In genomic region chr6:18302561-18303439, GRCh38 we compare ENCODE assay signal across 11 cellular contexts. TPM values are rescaled to one million over a fixed set of nuclear protein-coding genes. Genes with fewer than 3 reads are reported as not detected.
DNase-seq lines count a peak whose midpoint lies in the region; ATAC-seq and TF ChIP-seq lines count a peak whose summit lies in the region.
"Had no signal": no experiment of that assay in that cellular context is flagged by ENCODE, and none has a peak within 500 bp of the region (broad histone marks: within the 10 kb centered on the region; RNA-seq: fewer than 3 reads in every experiment).

No MANE protein-coding gene starts in this region.

- peak; percentile 51 for DNase-seq in NCI-H82 (lab: John Stamatoyannopoulos, UW)
- DNase-seq in NCI-H82 treated with DMSO at 0.1 percent for 48 hours (lab: John Stamatoyannopoulos, UW; ENCODE audit: unreplicated experiment) = no peak
- peak; percentile 28 for DNase-seq in HT-29 (ENCODE audit: low spot score)
- DNase-seq in astrocyte of the spinal cord (ENCODE audit: low read depth, low spot score) = peak; percentile 29
- DNase-seq in myocyte (ENCODE audit: low read depth) = peak; percentile 21
- no peak for DNase-seq in endothelial cell (ENCODE audit: low spot score)
- no peak for DNase-seq in COR-L47 (lab: John Stamatoyannopoulos, UW)
- DNase-seq: GOT3, ovary had no signal

- TF ChIP-seq CTCF in astrocyte of the spinal cord (IDR thresholded peaks at IDR 0.05; ENCODE audit: low read depth, low read length) (peak; percentile 22), endothelial cell (IDR thresholded peaks at IDR 0.05; ENCODE audit: unreplicated experiment) (no peak)

- no peaks in the 10 kb centered on the region for H3K36me3 Mint-ChIP-seq in stimulated activated memory B cell treated with anti-CD40 and anti-IgM and Interleukin-4, amounts not matched to agents 10 μg/mL and 1 μg/mL and 100 μg/mL, for 72 hours
- H3K36me3 Mint-ChIP-seq in endothelial cell (ENCODE audit: low read depth, unreplicated experiment) = no peaks in the 10 kb centered on the region

- no peak overlapping the region for H3K4me3 Mint-ChIP-seq in stimulated activated memory B cell treated with anti-CD40 and anti-IgM and Interleukin-4, amounts not matched to agents 10 μg/mL and 1 μg/mL and 100 μg/mL, for 72 hours
- no peak overlapping the region for H3K4me3 Mint-ChIP-seq in endothelial cell (ENCODE audit: unreplicated experiment)
- H3K4me3 Mint-ChIP-seq: activated T-helper 1 cell treated with anti-CD3 and anti-CD28 coated beads, Interleukin-12 subunit alpha, Interleukin-12 subunit beta, Interleukin-2, Interleukin-4 antibody, amounts not matched to agents 30 ng/mL and 10 ng/mL and 1 ng/mL, durations not matched to agents 14 hours and 24 hours and 36 hours had no signal

- H3K4me3 ChIP-seq in astrocyte of the spinal cord (ENCODE audit: low read depth, low read length) = no peak overlapping the region
- H3K4me3 ChIP-seq: ovary had no signal

- no peak for ATAC-seq in stimulated activated memory B cell treated with anti-CD40 and anti-IgM and Interleukin-4, amounts not matched to agents 10 μg/mL and 1 μg/mL and 100 μg/mL, for 72 hours

- H3K27ac Mint-ChIP-seq in stimulated activated memory B cell treated with anti-CD40 and anti-IgM and Interleukin-4, amounts not matched to agents 10 μg/mL and 1 μg/mL and 100 μg/mL, for 72 hours = no peak overlapping the region
- H3K27ac Mint-ChIP-seq in endothelial cell (ENCODE audit: unreplicated experiment) = no peak overlapping the region
- H3K27ac Mint-ChIP-seq: activated T-helper 1 cell treated with anti-CD3 and anti-CD28 coated beads, Interleukin-12 subunit alpha, Interleukin-12 subunit beta, Interleukin-2, Interleukin-4 antibody, amounts not matched to agents 30 ng/mL and 10 ng/mL and 1 ng/mL, durations not matched to agents 14 hours and 24 hours and 36 hours had no signal

- no peaks in the 10 kb centered on the region for H3K4me1 Mint-ChIP-seq in stimulated activated memory B cell treated with anti-CD40 and anti-IgM and Interleukin-4, amounts not matched to agents 10 μg/mL and 1 μg/mL and 100 μg/mL, for 72 hours
- H3K4me1 Mint-ChIP-seq in endothelial cell (ENCODE audit: unreplicated experiment) = no peaks in the 10 kb centered on the region

- no peaks in the 10 kb centered on the region for H3K27me3 Mint-ChIP-seq in stimulated activated memory B cell treated with anti-CD40 and anti-IgM and Interleukin-4, amounts not matched to agents 10 μg/mL and 1 μg/mL and 100 μg/mL, for 72 hours
- H3K27me3 Mint-ChIP-seq in endothelial cell (ENCODE audit: unreplicated experiment) = peaks cover 1% of the 10 kb centered on the region

- in situ Hi-C loops in astrocyte of the spinal cord (cut with HindIII; ENCODE audit: low sequenced_read_pairs) = no loop called here

- H3K9me3 Mint-ChIP-seq in stimulated activated memory B cell treated with anti-CD40 and anti-IgM and Interleukin-4, amounts not matched to agents 10 μg/mL and 1 μg/mL and 100 μg/mL, for 72 hours = no peaks in the 10 kb centered on the region
- no peaks in the 10 kb centered on the region for H3K9me3 Mint-ChIP-seq in endothelial cell (ENCODE audit: unreplicated experiment)
- H3K9me3 Mint-ChIP-seq: activated T-helper 1 cell treated with anti-CD3 and anti-CD28 coated beads, Interleukin-12 subunit alpha, Interleukin-12 subunit beta, Interleukin-2, Interleukin-4 antibody, amounts not matched to agents 30 ng/mL and 10 ng/mL and 1 ng/mL, durations not matched to agents 14 hours and 24 hours and 36 hours had no signal

RNA-seq across cellular contexts. Expression of gene DEK, which starts 38.5 kb away (rescaled TPM):
- total RNA-seq in HT-29 (2014; rRNA removed; shearing (Covaris generic)) = 139 and 141 TPM in 2 replicates
- total RNA-seq in myocyte (90.8 and 136 TPM in 2 replicates), endothelial cell (ENCODE audit: unreplicated experiment) (61.2 TPM)
- polyA plus RNA-seq in myocyte (2012) = 38.9 TPM

Comparison
In these comparisons a context has a peak if more than half of its experiments do, and no peak if none do; other contexts are left out.
1. DNase-seq: peak in NCI-H82 (single experiment), HT-29 (single experiment), astrocyte of the spinal cord (single experiment) and myocyte (single experiment); none in NCI-H82 treated with DMSO at 0.1 percent for 48 hours (single experiment), endothelial cell (single experiment) and COR-L47 (single experiment).